13 cellular contexts compared by ENCODE assay signal in genomic region chr2:182445566-182445965, GRCh38. TPM values are rescaled to one million over a fixed set of nuclear protein-coding genes. Genes with fewer than 3 reads are reported as not detected.
"Had no signal": no experiment of that assay in that cellular context is flagged by ENCODE, and none has a peak within 500 bp of the region (broad histone marks: within the 10 kb centered on the region; RNA-seq: fewer than 3 reads in every experiment).

No MANE protein-coding gene starts in this region.

- H3K4me1 Mint-ChIP-seq: activated CD4-positive, alpha-beta T cell treated with anti-CD3 and anti-CD28 coated beads, Interleukin-2, amount 10 ng/mL, durations not matched to agents 24 days and 14 days; naive thymus-derived CD8-positive, alpha-beta T cell; stimulated activated memory B cell treated with anti-CD40 and anti-IgM and Interleukin-4, amounts not matched to agents 10 μg/mL and 1 μg/mL and 100 μg/mL, for 72 hours; T-helper 17 cell had no signal

- H3K4me1 ChIP-seq: colonic mucosa had no signal

- H3K9me3 Mint-ChIP-seq: activated CD4-positive, alpha-beta T cell treated with anti-CD3 and anti-CD28 coated beads, Interleukin-2, amount 10 ng/mL, durations not matched to agents 24 days and 14 days; activated naive CD4-positive, alpha-beta T cell treated with anti-CD3 and anti-CD28 coated beads for 36 hours; WTC11 had no signal

- H3K27ac ChIP-seq: colonic mucosa, neutrophil had no signal

- H3K4me3 ChIP-seq: colonic mucosa had no signal

- DNase-seq: activated CD4-positive, alpha-beta T cell treated with anti-CD3 and anti-CD28 coated beads, Interleukin-2, amount 10 ng/mL, durations not matched to agents 24 days and 14 days; activated naive CD4-positive, alpha-beta T cell treated with anti-CD3 and anti-CD28 coated beads for 36 hours; colonic mucosa; effector CD8-positive, alpha-beta T cell; left cardiac atrium; naive thymus-derived CD8-positive, alpha-beta T cell; right cardiac atrium; T-helper 17 cell; trophoblast cell had no signal

- ATAC-seq: left cardiac atrium; naive thymus-derived CD8-positive, alpha-beta T cell; stimulated activated memory B cell treated with anti-CD40 and anti-IgM and Interleukin-4, amounts not matched to agents 10 μg/mL and 1 μg/mL and 100 μg/mL, for 72 hours; T-helper 17 cell had no signal

- H3K27ac Mint-ChIP-seq: activated CD4-positive, alpha-beta T cell treated with anti-CD3 and anti-CD28 coated beads, Interleukin-2, amount 10 ng/mL, durations not matched to agents 24 days and 14 days; activated naive CD4-positive, alpha-beta T cell treated with anti-CD3 and anti-CD28 coated beads for 36 hours; naive thymus-derived CD8-positive, alpha-beta T cell; stimulated activated memory B cell treated with anti-CD40 and anti-IgM and Interleukin-4, amounts not matched to agents 10 μg/mL and 1 μg/mL and 100 μg/mL, for 72 hours; T-helper 17 cell had no signal

- H3K27me3 ChIP-seq: colonic mucosa, neutrophil had no signal

- H3K4me3 Mint-ChIP-seq: activated CD4-positive, alpha-beta T cell treated with anti-CD3 and anti-CD28 coated beads, Interleukin-2, amount 10 ng/mL, durations not matched to agents 24 days and 14 days; activated naive CD4-positive, alpha-beta T cell treated with anti-CD3 and anti-CD28 coated beads for 36 hours; brain; naive thymus-derived CD8-positive, alpha-beta T cell; stimulated activated memory B cell treated with anti-CD40 and anti-IgM and Interleukin-4, amounts not matched to agents 10 μg/mL and 1 μg/mL and 100 μg/mL, for 72 hours; T-helper 17 cell; WTC11 had no signal

- H3K27me3 Mint-ChIP-seq: activated CD4-positive, alpha-beta T cell treated with anti-CD3 and anti-CD28 coated beads, Interleukin-2, amount 10 ng/mL, durations not matched to agents 24 days and 14 days; brain; T-helper 17 cell had no signal

- H3K9me3 ChIP-seq: colonic mucosa, neutrophil had no signal

- H3K36me3 ChIP-seq: colonic mucosa, neutrophil had no signal

- H3K36me3 Mint-ChIP-seq: brain; naive thymus-derived CD8-positive, alpha-beta T cell; stimulated activated memory B cell treated with anti-CD40 and anti-IgM and Interleukin-4, amounts not matched to agents 10 μg/mL and 1 μg/mL and 100 μg/mL, for 72 hours; WTC11 had no signal

RNA-seq across cellular contexts. Expression of gene PDE1A, which starts 18.7 kb away (rescaled TPM):
- total RNA-seq: activated CD4-positive, alpha-beta T cell treated with anti-CD3 and anti-CD28 coated beads, Interleukin-2, amount 10 ng/mL, durations not matched to agents 24 days and 14 days; activated naive CD4-positive, alpha-beta T cell treated with anti-CD3 and anti-CD28 coated beads for 36 hours; naive thymus-derived CD8-positive, alpha-beta T cell; T-helper 17 cell; WTC11 had no signal
- polyA plus RNA-seq: naive thymus-derived CD8-positive, alpha-beta T cell had no signal
